ENCODE assay signal across 31 cellular contexts in genomic region chr7:108464743-108465142, GRCh38. TPM values are rescaled to one million over a fixed set of nuclear protein-coding genes. Genes with fewer than 3 reads are reported as not detected.
"Had no signal": no experiment of that assay in that cellular context is flagged by ENCODE, and none has a peak within 500 bp of the region (broad histone marks: within the 10 kb centered on the region; RNA-seq: fewer than 3 reads in every experiment).

No MANE protein-coding gene starts in this region.

- H3K4me3 Mint-ChIP-seq: activated CD4-positive, alpha-beta memory T cell treated with anti-CD3 and anti-CD28 coated beads for 36 hours; activated CD4-positive, alpha-beta T cell treated with anti-CD3 and anti-CD28 coated beads, Interleukin-2, amount 10 ng/mL, durations not matched to agents 24 days and 14 days; activated T-helper 1 cell treated with anti-CD3 and anti-CD28 coated beads, Interleukin-12 subunit alpha, Interleukin-12 subunit beta, Interleukin-2, Interleukin-4 antibody, amounts not matched to agents 30 ng/mL and 10 ng/mL and 1 ng/mL, durations not matched to agents 14 hours and 24 hours and 36 hours; natural killer cell; neural progenitor cell; stimulated activated naive B cell treated with anti-CD40 and anti-IgM and Interleukin-4, amounts not matched to agents 10 μg/mL and 1 μg/mL and 100 μg/mL, for 72 hours; T-helper 17 cell had no signal

- H3K9me3 Mint-ChIP-seq: activated CD4-positive, alpha-beta memory T cell treated with anti-CD3 and anti-CD28 coated beads for 36 hours; activated CD4-positive, alpha-beta T cell treated with anti-CD3 and anti-CD28 coated beads, Interleukin-2, amount 10 ng/mL, durations not matched to agents 24 days and 14 days; activated T-helper 1 cell treated with anti-CD3 and anti-CD28 coated beads, Interleukin-12 subunit alpha, Interleukin-12 subunit beta, Interleukin-2, Interleukin-4 antibody, amounts not matched to agents 30 ng/mL and 10 ng/mL and 1 ng/mL, durations not matched to agents 14 hours and 24 hours and 36 hours; natural killer cell; neural progenitor cell; stimulated activated naive B cell treated with anti-CD40 and anti-IgM and Interleukin-4, amounts not matched to agents 10 μg/mL and 1 μg/mL and 100 μg/mL, for 72 hours had no signal

- ATAC-seq: gastroesophageal sphincter; left colon; natural killer cell; stimulated activated naive B cell treated with anti-CD40 and anti-IgM and Interleukin-4, amounts not matched to agents 10 μg/mL and 1 μg/mL and 100 μg/mL, for 72 hours; T-helper 17 cell had no signal

- H2AFZ ChIP-seq: neural progenitor cell, parathyroid adenoma had no signal

- DNase-seq: activated CD4-positive, alpha-beta memory T cell treated with anti-CD3 and anti-CD28 coated beads for 36 hours; activated CD4-positive, alpha-beta T cell treated with anti-CD3 and anti-CD28 coated beads, Interleukin-2, amount 10 ng/mL, durations not matched to agents 24 days and 14 days; activated CD4-positive, CD25-positive, alpha-beta regulatory T cell treated with anti-CD3 and anti-CD28 coated beads, Interleukin-2, amount 50 U/mL, for 72 hours; activated CD8-positive, alpha-beta memory T cell treated with anti-CD3 and anti-CD28 coated beads, Interleukin-2, amount 50 U/mL, for 4 hours; activated effector memory CD4-positive, alpha-beta T cell treated with anti-CD3 and anti-CD28 coated beads, Interleukin-2, amount 50 U/mL, for 16 hours; activated naive CD4-positive, alpha-beta T cell treated with anti-CD3 and anti-CD28 coated beads, Interleukin-2, amount 50 U/mL, for 16 hours; activated T-cell treated with anti-CD3 and anti-CD28 coated beads, Interleukin-2, amount 50 U/mL, for 1 hour; anterior cingulate cortex; colonic mucosa; dorsolateral prefrontal cortex; effector memory CD4-positive, alpha-beta T cell; hippocampal formation; kidney; left colon; mammary epithelial cell; natural killer cell; occipital lobe; stimulated activated CD4-positive, alpha-beta T cell treated with anti-CD3 and anti-CD28 coated beads, Interleukin-15, amount 100 ng/mL, for 24 hours; stimulated activated CD4-positive, alpha-beta T cell treated with anti-CD3 and anti-CD28 coated beads, Interleukin-2, amount 100 ng/mL, for 24 hours; stimulated activated naive B cell treated with anti-CD40 and anti-IgM and Interleukin-4, amounts not matched to agents 10 μg/mL and 1 μg/mL and 100 μg/mL, for 72 hours; stomach; T-helper 17 cell; T1000; thyroid gland; upper lobe of left lung had no signal

- H3K4me1 Mint-ChIP-seq: natural killer cell, T-helper 17 cell had no signal

- H3K36me3 Mint-ChIP-seq: activated CD4-positive, alpha-beta memory T cell treated with anti-CD3 and anti-CD28 coated beads for 36 hours; natural killer cell; neural progenitor cell had no signal

- H3K36me3 ChIP-seq: colonic mucosa, gastroesophageal sphincter, neural progenitor cell, right atrium auricular region, stomach, thyroid gland, upper lobe of left lung, vagina had no signal

- H3K27me3 ChIP-seq: colonic mucosa, dorsolateral prefrontal cortex, neural progenitor cell, right atrium auricular region, stomach, thyroid gland, upper lobe of left lung, vagina had no signal

- H3K9me3 ChIP-seq: colonic mucosa, gastroesophageal sphincter, right atrium auricular region, stomach, thyroid gland, upper lobe of left lung, vagina had no signal

- H3K9ac ChIP-seq: neural progenitor cell, parathyroid adenoma had no signal

- H3K27ac ChIP-seq: colonic mucosa, dorsolateral prefrontal cortex, gastroesophageal sphincter, neural progenitor cell, parathyroid adenoma, right atrium auricular region, stomach, thyroid gland, upper lobe of left lung, vagina had no signal

- H3K4me2 ChIP-seq: neural progenitor cell had no signal

- H3K27ac Mint-ChIP-seq: activated CD4-positive, alpha-beta memory T cell treated with anti-CD3 and anti-CD28 coated beads for 36 hours; activated CD4-positive, alpha-beta T cell treated with anti-CD3 and anti-CD28 coated beads, Interleukin-2, amount 10 ng/mL, durations not matched to agents 24 days and 14 days; activated T-helper 1 cell treated with anti-CD3 and anti-CD28 coated beads, Interleukin-12 subunit alpha, Interleukin-12 subunit beta, Interleukin-2, Interleukin-4 antibody, amounts not matched to agents 30 ng/mL and 10 ng/mL and 1 ng/mL, durations not matched to agents 14 hours and 24 hours and 36 hours; natural killer cell; neural progenitor cell; stimulated activated naive B cell treated with anti-CD40 and anti-IgM and Interleukin-4, amounts not matched to agents 10 μg/mL and 1 μg/mL and 100 μg/mL, for 72 hours; T-helper 17 cell had no signal

- FAIRE-seq: kidney had no signal

- H3K4me3 ChIP-seq: colonic mucosa, dorsolateral prefrontal cortex, gastroesophageal sphincter, neural progenitor cell, right atrium auricular region, stomach, thyroid gland, upper lobe of left lung, vagina had no signal

- H3K79me2 ChIP-seq: parathyroid adenoma had no signal

- H3K4me1 ChIP-seq: colonic mucosa, gastroesophageal sphincter, parathyroid adenoma, right atrium auricular region, stomach, upper lobe of left lung, vagina had no signal

RNA-seq across cellular contexts. Expression of gene NRCAM, which starts 8.5 kb away (rescaled TPM):
- total RNA-seq: activated CD4-positive, alpha-beta T cell treated with anti-CD3 and anti-CD28 coated beads, Interleukin-2, amount 10 ng/mL, durations not matched to agents 24 days and 14 days; T-helper 17 cell had no signal
